ENCODE assay signal across 9 cellular contexts in the genomic region with DNA sequence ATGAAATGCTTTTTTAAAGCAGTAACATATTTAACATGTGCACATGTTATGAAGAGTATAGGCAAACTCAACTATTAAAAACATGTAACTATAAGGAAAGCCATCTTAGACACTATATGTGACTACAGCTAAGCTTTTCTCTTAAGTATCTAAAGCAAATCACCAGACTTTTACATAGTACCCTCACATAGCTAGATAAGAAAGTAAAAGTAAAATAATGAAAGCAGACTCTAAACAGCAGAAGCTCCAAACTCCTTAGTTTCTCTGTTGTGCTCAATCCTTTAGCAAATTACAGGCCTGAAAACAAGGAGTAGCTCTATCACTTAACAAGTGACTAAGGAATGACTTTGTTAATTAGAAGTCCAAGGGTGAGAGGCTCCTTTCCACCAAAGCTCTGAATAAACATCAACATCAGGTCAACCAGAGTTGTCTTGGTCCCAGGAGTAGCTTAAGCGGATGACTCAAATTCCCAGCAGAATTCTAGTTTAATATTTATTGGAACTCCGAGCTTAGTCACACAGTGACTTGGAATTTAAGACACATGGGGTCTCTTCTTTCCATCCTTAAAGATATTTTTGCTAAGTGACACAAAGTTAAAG. TPM values are rescaled to one million over a fixed set of nuclear protein-coding genes. Genes with fewer than 3 reads are reported as not detected.
DNase-seq lines count a peak whose midpoint lies in the region; ATAC-seq and TF ChIP-seq lines count a peak whose summit lies in the region.
"Had no signal": no experiment of that assay in that cellular context is flagged by ENCODE, and none has a peak within 500 bp of the region (broad histone marks: within the 10 kb centered on the region; RNA-seq: fewer than 3 reads in every experiment).

No MANE protein-coding gene starts in this region.

- 2 to 4% methylated on average over 2 of the region's 2 CpGs for WGBS in GM23248 (ENCODE audit: low coverage in 1 of 2, low lambda C conversion rate in 2 of 2, missing lambda C conversion rate in 2 of 2), 2 experiments

- H3F3A ChIP-seq in GM23248 (ENCODE audit: insufficient read depth): peaks cover 60% of the 10 kb centered on the region

- peak overlapping the region; percentile 54 for H3K4me3 Mint-ChIP-seq in activated CD8-positive, alpha-beta T cell treated with anti-CD3 and anti-CD28 coated beads for 36 hours

- no peaks in the 10 kb centered on the region for H3K36me3 ChIP-seq in GM23248 (ENCODE audit: low read depth)

- H3K27ac ChIP-seq in AG04450 (ENCODE audit: low read depth, low read length) (peak overlapping the region; percentile 4), GM23248 (peak overlapping the region; percentile 83)
- H3K27ac ChIP-seq: VCaP had no signal

- ATAC-seq in activated CD8-positive, alpha-beta T cell treated with anti-CD3 and anti-CD28 coated beads for 36 hours: peak; percentile 27
- ATAC-seq in left colon: peak; percentile 14
- no peak for ATAC-seq in GM18861 (IDR thresholded peaks at IDR 0.05; ENCODE audit: unreplicated experiment)
- ATAC-seq in GM19035 (IDR thresholded peaks at IDR 0.05; ENCODE audit: unreplicated experiment): no peak

- no peaks in the 10 kb centered on the region for H3K9me3 Mint-ChIP-seq in activated CD8-positive, alpha-beta T cell treated with anti-CD3 and anti-CD28 coated beads for 36 hours

- no peaks in the 10 kb centered on the region for H3K36me3 Mint-ChIP-seq in activated CD8-positive, alpha-beta T cell treated with anti-CD3 and anti-CD28 coated beads for 36 hours (ENCODE audit: low read depth)

- H3K4me3 ChIP-seq in AG04450 (ENCODE audit: low read depth, low read length) (peak overlapping the region; percentile 25), GM23248 (peak overlapping the region; percentile 96)

- H3K9ac ChIP-seq in GM23248: peak overlapping the region; percentile 91

- peak overlapping the region; percentile 96 for H3K4me2 ChIP-seq in GM23248 (ENCODE audit: unreplicated experiment)

- H3K4me1 Mint-ChIP-seq in activated CD8-positive, alpha-beta T cell treated with anti-CD3 and anti-CD28 coated beads for 36 hours (ENCODE audit: low read depth): peaks cover 86% of the 10 kb centered on the region

- no peak for TF ChIP-seq CTCF in AG04450 (IDR thresholded peaks at IDR 0.05; ENCODE audit: low read depth, low read length)
- no peak for TF ChIP-seq CTCF in activated CD8-positive, alpha-beta T cell treated with anti-CD3 and anti-CD28 coated beads for 36 hours (IDR thresholded peaks at IDR 0.05)

- peak overlapping the region; percentile 8; the same call in 1 of the 2 replicates for H2AFZ ChIP-seq in GM23248

- H4K20me1 ChIP-seq in GM23248 (ENCODE audit: insufficient read depth): peaks cover 7% of the 10 kb centered on the region; the same call in 1 of the 2 replicates

- CTCF ChIA-PET in AG04450 (lab: Charles Lee): interaction anchor here (1.1 kb wide), 1 partner anchor 195 kb away, joined by 5 read pairs; no protein-coding TSS in a partner anchor
- CTCF ChIA-PET in activated CD8-positive, alpha-beta T cell treated with anti-CD3 and anti-CD28 coated beads for 36 hours (lab: Charles Lee): interaction anchor here (1.2 to 1.6 kb wide), 2 partner anchors 73 to 424 kb away, joined by 3 read pairs; no protein-coding TSS in a partner anchor

- DNase-seq in AG04450 (ENCODE audit: low read depth, low spot score): no peak
- peak; percentile 89 for DNase-seq in GM23248
- DNase-seq in activated CD8-positive, alpha-beta T cell treated with anti-CD3 and anti-CD28 coated beads for 36 hours: no peak
- DNase-seq in left colon: no peak
- DNase-seq in posterior cingulate gyrus: no peak
- DNase-seq in NCI-H2029 treated with DMSO at 0.1 percent for 48 hours (lab: John Stamatoyannopoulos, UW): no peak

- peaks cover 77% of the 10 kb centered on the region for H3K4me1 ChIP-seq in GM23248 (ENCODE audit: insufficient read depth)

- in situ Hi-C loops in GM23248 (cut with MboI): no loop called here

- no peaks in the 10 kb centered on the region for H3K9me2 ChIP-seq in GM23248 (ENCODE audit: insufficient read depth)

- POLR2A ChIA-PET in AG04450 (lab: Yijun Ruan, JAX): interaction anchor here (0.9 kb wide), 1 partner anchor 58 kb away, joined by 3 read pairs; no protein-coding TSS in a partner anchor
- POLR2A ChIA-PET in activated CD8-positive, alpha-beta T cell treated with anti-CD3 and anti-CD28 coated beads for 36 hours (lab: Charles Lee): interaction anchor here (0.6 to 0.8 kb wide), 2 partner anchors 8 to 16 kb away, joined by 3 to 5 read pairs; no protein-coding TSS in a partner anchor

- intact Hi-C loops in activated CD8-positive, alpha-beta T cell treated with anti-CD3 and anti-CD28 coated beads for 36 hours (cut with micrococcal nuclease): loop anchor here (10.0 kb wide), 1 partner anchor 194 kb away; no protein-coding TSS in a partner anchor
- intact Hi-C loops in left colon (cut with DNase I, micrococcal nuclease) (loop anchor here in 1 of 2 donors (10.0 kb wide), 1 partner anchor 426 kb away; no protein-coding TSS in a partner anchor), posterior cingulate gyrus (cut with DNase I) (no loop called here)

- H3K27me3 ChIP-seq in AG04450 (ENCODE audit: control insufficient read depth, insufficient read depth, low read length) (no peaks in the 10 kb centered on the region), GM23248 (replicated peaks; ENCODE audit: insufficient read depth) (no peaks in the 10 kb centered on the region)

- H3K79me2 ChIP-seq in GM23248 (ENCODE audit: insufficient read depth): peaks cover 100% of the 10 kb centered on the region

- H3K27ac Mint-ChIP-seq in activated CD8-positive, alpha-beta T cell treated with anti-CD3 and anti-CD28 coated beads for 36 hours: peak overlapping the region; percentile 69

- H3K9me3 ChIP-seq in AG04450 (ENCODE audit: control insufficient read depth, insufficient read depth, low read length): no peaks in the 10 kb centered on the region
- H3K9me3 ChIP-seq in GM23248 (ENCODE audit: low read depth): no peaks in the 10 kb centered on the region

- H3K27me3 Mint-ChIP-seq in activated CD8-positive, alpha-beta T cell treated with anti-CD3 and anti-CD28 coated beads for 36 hours: no peaks in the 10 kb centered on the region

RNA-seq across cellular contexts. Expression of a gene that starts 6.0 kb away (rescaled TPM):
- polyA plus RNA-seq in AG04450 (2011; rRNA removed) (18.7 and 22.6 TPM in 2 replicates), GM23248 (2016; fragmentation: Nextera tagmentation; extraction: Ambion mirVana) (12.5 and 13.1 TPM in 2 replicates)
- 32.6 and 63.7 TPM in 2 replicates for polyA minus RNA-seq in AG04450 (2011; rRNA and poly(A)+ RNA removed)
- total RNA-seq in GM23248 (2014; rRNA removed; shearing (Covaris generic)): 31.2 and 31.9 TPM in 2 replicates
- total RNA-seq in activated CD8-positive, alpha-beta T cell treated with anti-CD3 and anti-CD28 coated beads for 36 hours: 10 to 100 TPM; 12.4 to 12.8 TPM
- 10 to 100 TPM; 78.5 to 82.9 TPM for total RNA-seq in left colon

Comparison
In these comparisons a context has a peak if more than half of its experiments do, and no peak if none do; other contexts are left out.
1. ATAC-seq: peak in activated CD8-positive, alpha-beta T cell treated with anti-CD3 and anti-CD28 coated beads for 36 hours (single experiment) and left colon (single experiment); none in GM18861 (single experiment) and GM19035 (single experiment).